In genomic region chr18:55268146-55268545, GRCh38 we compare ENCODE assay signal across 10 cellular contexts.
DNase-seq lines count a peak whose midpoint lies in the region; ATAC-seq lines count a peak whose summit lies in the region.
"Had no signal": no experiment of that assay in that cellular context is flagged by ENCODE, and none has a peak within 500 bp of the region (broad histone marks: within the 10 kb centered on the region; RNA-seq: fewer than 3 reads in every experiment).

No MANE protein-coding gene starts in this region.

- H3K36me3 ChIP-seq in HAP-1 (replicated peaks), result no peaks in the 10 kb centered on the region

- H3K4me1 ChIP-seq in HAP-1, result no peaks in the 10 kb centered on the region

- H3K4me3 Mint-ChIP-seq in T-helper 17 cell, result no peak overlapping the region
- H3K4me3 Mint-ChIP-seq: central memory CD8-positive, alpha-beta T cell had no signal

- DNase-seq in A172 (ENCODE audit: low spot score) (peak; percentile 24), T-helper 17 cell (no peak), Kasumi-1 (lab: John Stamatoyannopoulos, UW) (no peak), HAP-1 (ENCODE audit: low spot score in 2 of 2) (no peak)
- DNase-seq in central memory CD4-positive, alpha-beta T cell, result no peak
- no peak for DNase-seq in activated naive CD4-positive, alpha-beta T cell (lab: John Stamatoyannopoulos, UW)

- ATAC-seq in GM19324 (IDR thresholded peaks at IDR 0.05; ENCODE audit: low FRiP score, unreplicated experiment) (peak; percentile 82), HG02973 (IDR thresholded peaks at IDR 0.05; ENCODE audit: unreplicated experiment) (peak; percentile 68), T-helper 17 cell (peak; percentile 48)
- ATAC-seq: K562 had no signal

- H3K27me3 Mint-ChIP-seq in T-helper 17 cell, result no peaks in the 10 kb centered on the region
- H3K27me3 Mint-ChIP-seq: central memory CD8-positive, alpha-beta T cell had no signal

- no peaks in the 10 kb centered on the region for H3K4me1 Mint-ChIP-seq in T-helper 17 cell
- H3K4me1 Mint-ChIP-seq: central memory CD8-positive, alpha-beta T cell had no signal

- H3K36me3 Mint-ChIP-seq in T-helper 17 cell (ENCODE audit: low read depth), result no peaks in the 10 kb centered on the region

- H3K27me3 ChIP-seq in HAP-1 (ENCODE audit: low read depth), result no peaks in the 10 kb centered on the region

- H3K27ac Mint-ChIP-seq in T-helper 17 cell, result no peak overlapping the region

- H3K9me3 ChIP-seq in T-helper 17 cell (ENCODE audit: control insufficient read depth, low read length, poor library complexity, severe bottlenecking) (no peaks in the 10 kb centered on the region), HAP-1 (no peaks in the 10 kb centered on the region)

- no peak overlapping the region for H3K4me3 ChIP-seq in HAP-1
- H3K4me3 ChIP-seq: K562 had no signal

- in situ Hi-C loops in HAP-1 (cut with MboI; ENCODE audit: low sequenced_read_pairs), result no loop called here
